Comparison of ENCODE assay signal across 1 cellular context in the genomic region with DNA sequence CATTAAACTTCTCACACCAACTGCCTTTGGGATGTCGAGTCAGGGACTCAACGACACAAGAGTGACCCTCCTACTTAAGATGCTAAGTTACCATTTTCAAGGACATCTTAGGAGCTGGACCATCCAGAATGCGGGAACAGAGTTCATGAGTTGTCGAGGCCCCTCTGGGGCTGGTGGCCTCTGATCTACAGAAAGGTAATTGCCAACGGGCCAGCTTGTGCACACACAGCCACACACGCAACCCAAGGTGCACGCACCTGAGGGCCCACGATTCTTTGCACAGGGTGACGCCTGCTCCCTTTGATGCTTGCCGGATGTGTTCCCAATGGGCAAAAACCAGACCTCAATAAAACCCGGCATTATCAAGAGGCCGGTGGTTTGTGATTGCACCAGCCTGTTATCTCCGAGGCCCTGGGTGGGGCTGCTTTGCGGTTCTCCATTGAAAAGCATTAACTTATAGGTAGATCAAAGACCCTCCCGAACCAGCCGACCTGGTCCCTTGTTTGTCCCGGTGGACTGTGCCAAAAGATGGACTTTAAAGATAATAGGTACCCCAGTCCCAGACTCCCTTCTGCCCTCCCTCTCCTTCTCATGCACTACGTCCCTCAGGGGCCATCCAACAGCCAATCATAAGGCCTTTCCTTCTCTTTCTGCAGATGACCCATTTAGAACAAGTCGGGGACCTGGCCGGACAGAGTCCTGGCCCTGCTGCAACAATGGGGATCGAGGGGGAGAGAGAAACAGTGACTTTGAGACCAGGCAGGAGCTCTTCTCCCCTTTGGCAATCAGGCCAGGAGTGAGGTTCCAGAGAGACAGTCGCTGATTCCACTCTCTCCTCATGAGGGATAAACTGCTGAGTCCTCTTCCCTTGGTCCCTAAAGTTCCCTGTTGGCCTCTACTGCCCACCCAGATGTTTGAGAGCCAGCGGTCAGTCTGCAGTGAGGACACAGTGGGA.
TF ChIP-seq lines count a peak whose summit lies in the region.

No MANE protein-coding gene starts in this region.

TF ChIP-seq in HepG2, 621 proteins besides CTCF, POLR2A, EP300 and RAD21 (continued from another document and continues in another):
- TF ChIP-seq ZNF687 (CRISPR knock-in tag; IDR thresholded peaks at IDR 0.05): peak; percentile 98
- TF ChIP-seq ZBTB26 (CRISPR knock-in tag; IDR thresholded peaks at IDR 0.05; ENCODE audit: borderline replicate concordance): 0 out of 2 replicates have a peak, but pooled peaks have one; percentile 10
- peak; percentile 94 for TF ChIP-seq ZNF331 (CRISPR knock-in tag; IDR thresholded peaks at IDR 0.05)
- TF ChIP-seq FOXC1 (CRISPR knock-in tag; IDR thresholded peaks at IDR 0.05; ENCODE audit: borderline replicate concordance): peak; percentile 42; the same call in 1 of the 2 replicates
- peak; percentile 96 for TF ChIP-seq SALL1 (CRISPR knock-in tag; IDR thresholded peaks at IDR 0.05)
- peak; percentile 79; the same call in 1 of the 2 replicates for TF ChIP-seq ZNF142 (CRISPR knock-in tag; IDR thresholded peaks at IDR 0.05)
- peak; percentile 96 for TF ChIP-seq DNMT3B (CRISPR knock-in tag; conservative IDR thresholded peaks at IDR 0.05)
- TF ChIP-seq YEATS2 (CRISPR knock-in tag; IDR thresholded peaks at IDR 0.05; ENCODE audit: borderline replicate concordance): peak; percentile 61; the same call in 1 of the 2 replicates
- no peak; the same call in 1 of the 2 replicates for TF ChIP-seq ZNF354B (CRISPR knock-in tag; IDR thresholded peaks at IDR 0.05)
- TF ChIP-seq AGO1 (IDR thresholded peaks at IDR 0.05; ENCODE audit: low read depth, low read length, poor library complexity, severe bottlenecking): no peak
- peak; percentile 98 for TF ChIP-seq MLX (CRISPR knock-in tag; IDR thresholded peaks at IDR 0.05)
- no peak; the same call in 1 of the 2 replicates for TF ChIP-seq ZNF7 (CRISPR knock-in tag; IDR thresholded peaks at IDR 0.05)
- TF ChIP-seq, protein P1, sequence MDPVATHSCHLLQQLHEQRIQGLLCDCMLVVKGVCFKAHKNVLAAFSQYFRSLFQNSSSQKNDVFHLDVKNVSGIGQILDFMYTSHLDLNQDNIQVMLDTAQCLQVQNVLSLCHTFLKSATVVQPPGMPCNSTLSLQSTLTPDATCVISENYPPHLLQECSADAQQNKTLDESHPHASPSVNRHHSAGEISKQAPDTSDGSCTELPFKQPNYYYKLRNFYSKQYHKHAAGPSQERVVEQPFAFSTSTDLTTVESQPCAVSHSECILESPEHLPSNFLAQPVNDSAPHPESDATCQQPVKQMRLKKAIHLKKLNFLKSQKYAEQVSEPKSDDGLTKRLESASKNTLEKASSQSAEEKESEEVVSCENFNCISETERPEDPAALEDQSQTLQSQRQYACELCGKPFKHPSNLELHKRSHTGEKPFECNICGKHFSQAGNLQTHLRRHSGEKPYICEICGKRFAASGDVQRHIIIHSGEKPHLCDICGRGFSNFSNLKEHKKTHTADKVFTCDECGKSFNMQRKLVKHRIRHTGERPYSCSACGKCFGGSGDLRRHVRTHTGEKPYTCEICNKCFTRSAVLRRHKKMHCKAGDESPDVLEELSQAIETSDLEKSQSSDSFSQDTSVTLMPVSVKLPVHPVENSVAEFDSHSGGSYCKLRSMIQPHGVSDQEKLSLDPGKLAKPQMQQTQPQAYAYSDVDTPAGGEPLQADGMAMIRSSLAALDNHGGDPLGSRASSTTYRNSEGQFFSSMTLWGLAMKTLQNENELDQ (CRISPR knock-in tag; IDR thresholded peaks at IDR 0.05; ENCODE audit: borderline replicate concordance): peak; percentile 54
- TF ChIP-seq RCOR2 (CRISPR knock-in tag; IDR thresholded peaks at IDR 0.05): peak; percentile 97
- TF ChIP-seq, protein P2, sequence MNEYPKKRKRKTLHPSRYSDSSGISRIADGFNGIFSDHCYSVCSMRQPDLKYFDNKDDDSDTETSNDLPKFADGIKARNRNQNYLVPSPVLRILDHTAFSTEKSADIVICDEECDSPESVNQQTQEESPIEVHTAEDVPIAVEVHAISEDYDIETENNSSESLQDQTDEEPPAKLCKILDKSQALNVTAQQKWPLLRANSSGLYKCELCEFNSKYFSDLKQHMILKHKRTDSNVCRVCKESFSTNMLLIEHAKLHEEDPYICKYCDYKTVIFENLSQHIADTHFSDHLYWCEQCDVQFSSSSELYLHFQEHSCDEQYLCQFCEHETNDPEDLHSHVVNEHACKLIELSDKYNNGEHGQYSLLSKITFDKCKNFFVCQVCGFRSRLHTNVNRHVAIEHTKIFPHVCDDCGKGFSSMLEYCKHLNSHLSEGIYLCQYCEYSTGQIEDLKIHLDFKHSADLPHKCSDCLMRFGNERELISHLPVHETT (CRISPR knock-in tag; conservative IDR thresholded peaks at IDR 0.05): peak; percentile 88
- no peak; the same call in 1 of the 2 replicates for TF ChIP-seq IRX3 (CRISPR knock-in tag; IDR thresholded peaks at IDR 0.05; ENCODE audit: borderline replicate concordance, low read depth)
- TF ChIP-seq, protein P3, sequence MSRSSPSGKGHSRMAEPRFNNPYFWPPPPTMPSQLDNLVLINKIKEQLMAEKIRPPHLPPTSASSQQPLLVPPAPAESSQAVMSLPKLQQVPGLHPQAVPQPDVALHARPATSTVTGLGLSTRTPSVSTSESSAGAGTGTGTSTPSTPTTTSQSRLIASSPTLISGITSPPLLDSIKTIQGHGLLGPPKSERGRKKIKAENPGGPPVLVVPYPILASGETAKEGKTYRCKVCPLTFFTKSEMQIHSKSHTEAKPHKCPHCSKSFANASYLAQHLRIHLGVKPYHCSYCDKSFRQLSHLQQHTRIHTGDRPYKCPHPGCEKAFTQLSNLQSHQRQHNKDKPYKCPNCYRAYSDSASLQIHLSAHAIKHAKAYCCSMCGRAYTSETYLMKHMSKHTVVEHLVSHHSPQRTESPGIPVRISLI (CRISPR knock-in tag; IDR thresholded peaks at IDR 0.05; ENCODE audit: borderline replicate concordance): peak; percentile 92; the same call in 1 of the 2 replicates
- no peak for TF ChIP-seq ZNF660 (CRISPR knock-in tag; IDR thresholded peaks at IDR 0.05; ENCODE audit: borderline replicate concordance, low read depth)
- peak; percentile 93 for TF ChIP-seq HMG20B (CRISPR knock-in tag; conservative IDR thresholded peaks at IDR 0.05)
- TF ChIP-seq MAFF (IDR thresholded peaks at IDR 0.05; ENCODE audit: low read depth, low read length): no peak
- peak; percentile 62 for TF ChIP-seq PHF8 (CRISPR knock-in tag; IDR thresholded peaks at IDR 0.05)
- 0 out of 2 replicates have a peak, but pooled peaks have one; percentile 76 for TF ChIP-seq RORA (CRISPR knock-in tag; IDR thresholded peaks at IDR 0.05)
- no peak; the same call in 1 of the 2 replicates for TF ChIP-seq KDM3A (CRISPR knock-in tag; IDR thresholded peaks at IDR 0.05; ENCODE audit: low read depth)
- TF ChIP-seq ELF1 (CRISPR knock-in tag; IDR thresholded peaks at IDR 0.05): peak; percentile 54
- TF ChIP-seq ZNF878 (CRISPR knock-in tag; IDR thresholded peaks at IDR 0.05): peak; percentile 84
- peak; percentile 82; the same call in 1 of the 2 replicates for TF ChIP-seq TAF1 (CRISPR knock-in tag; IDR thresholded peaks at IDR 0.05)
- peak; percentile 97 for TF ChIP-seq ATF3 (CRISPR knock-in tag; IDR thresholded peaks at IDR 0.05)
- TF ChIP-seq SMC3 (IDR thresholded peaks at IDR 0.05; ENCODE audit: low read length): no peak; the same call in none of the 2 replicates
- TF ChIP-seq E2F2 (CRISPR knock-in tag; IDR thresholded peaks at IDR 0.05; ENCODE audit: borderline replicate concordance): peak; percentile 16; the same call in 1 of the 2 replicates
